Comparison of ENCODE assay signal across 16 cellular contexts in the genomic region with DNA sequence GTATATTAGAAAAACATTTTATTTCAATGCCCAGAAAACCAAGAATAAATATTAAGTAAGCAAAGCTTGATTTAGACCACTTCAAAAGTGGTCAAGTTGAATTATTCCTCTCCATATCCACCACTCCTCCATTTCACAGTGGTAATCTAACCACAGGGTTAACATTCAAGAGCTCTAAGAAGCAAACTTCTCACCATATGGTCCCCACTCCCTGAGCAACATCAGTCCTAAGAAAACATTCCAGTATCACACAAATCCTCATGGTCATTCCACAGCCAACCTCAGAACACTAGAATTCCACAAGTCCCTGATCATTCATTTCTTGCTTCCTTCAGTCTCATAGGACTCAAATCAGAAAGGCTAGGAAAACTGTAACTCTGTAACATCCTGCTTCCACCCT. TPM values are rescaled to one million over a fixed set of nuclear protein-coding genes. Genes with fewer than 3 reads are reported as not detected.
A peak's percentile ranks its signal among the peaks of the same experiment; 100 is the strongest.
DNase-seq lines count a peak whose midpoint lies in the region; ATAC-seq, FAIRE-seq and TF ChIP-seq lines count a peak whose summit lies in the region.
"Had no signal": no experiment of that assay in that cellular context is flagged by ENCODE, and none has a peak within 500 bp of the region (broad histone marks: within the 10 kb centered on the region; RNA-seq: fewer than 3 reads in every experiment).

No MANE protein-coding gene starts in this region.

- POLR2A ChIA-PET in AG04450 (lab: Yijun Ruan, JAX), result no interaction called here

- H4K20me1 ChIP-seq in GM23248 (ENCODE audit: insufficient read depth), result no peaks in the 10 kb centered on the region
- H4K20me1 ChIP-seq: BLaER1 treated with 17β-estradiol and CSF1 and Interleukin-3, amounts not matched to agents 10 nM and 100 nM had no signal

- CTCF ChIA-PET in AG04450 (lab: Charles Lee), result interaction anchor here (0.9 to 1.3 kb wide), 3 partner anchors 20 to 186 kb away, joined by 3 to 10 read pairs (median 3); no protein-coding TSS in a partner anchor

- no peaks in the 10 kb centered on the region for H3K9me2 ChIP-seq in GM23248 (ENCODE audit: insufficient read depth)

- H3K4me3 ChIP-seq in AG04450 (ENCODE audit: low read depth, low read length), result no peak overlapping the region
- no peak overlapping the region for H3K4me3 ChIP-seq in GM23248
- H3K4me3 ChIP-seq in brain microvascular endothelial cell (ENCODE audit: low read depth, low read length), result no peak overlapping the region
- H3K4me3 ChIP-seq: BLaER1 treated with 17β-estradiol and CSF1 and Interleukin-3, amounts not matched to agents 10 nM and 100 nM had no signal

- no peaks in the 10 kb centered on the region for H3K9me3 ChIP-seq in AG04450 (ENCODE audit: control insufficient read depth, insufficient read depth, low read length)
- no peaks in the 10 kb centered on the region for H3K9me3 ChIP-seq in GM23248 (ENCODE audit: low read depth)
- H3K9me3 ChIP-seq: BLaER1 treated with 17β-estradiol and CSF1 and Interleukin-3, amounts not matched to agents 10 nM and 100 nM had no signal

- no peak overlapping the region for H3K27ac ChIP-seq in AG04450 (ENCODE audit: low read depth, low read length)
- peak overlapping the region; percentile 44 for H3K27ac ChIP-seq in GM23248
- peak overlapping the region; percentile 64 for H3K27ac ChIP-seq in brain microvascular endothelial cell
- H3K27ac ChIP-seq: BLaER1 treated with 17β-estradiol and CSF1 and Interleukin-3, amounts not matched to agents 10 nM and 100 nM had no signal

- no peaks in the 10 kb centered on the region for H3K36me3 ChIP-seq in GM23248 (ENCODE audit: low read depth)
- H3K36me3 ChIP-seq in brain microvascular endothelial cell (replicated peaks), result no peaks in the 10 kb centered on the region
- H3K36me3 ChIP-seq: BLaER1 treated with 17β-estradiol and CSF1 and Interleukin-3, amounts not matched to agents 10 nM and 100 nM had no signal

- H2AFZ ChIP-seq in GM23248, result no peak overlapping the region

- H3K27me3 ChIP-seq in AG04450 (ENCODE audit: control insufficient read depth, insufficient read depth, low read length) (no peaks in the 10 kb centered on the region), GM23248 (replicated peaks; ENCODE audit: insufficient read depth) (no peaks in the 10 kb centered on the region), brain microvascular endothelial cell (replicated peaks) (no peaks in the 10 kb centered on the region)
- H3K27me3 ChIP-seq: BLaER1 treated with 17β-estradiol and CSF1 and Interleukin-3, amounts not matched to agents 10 nM and 100 nM had no signal

- ATAC-seq in HG03175 (IDR thresholded peaks at IDR 0.05; ENCODE audit: unreplicated experiment), result no peak

- FAIRE-seq in urothelium cell line (lab: Jason Lieb, UNC), result no peak

- peak; percentile 78 for DNase-seq in AG04450 (ENCODE audit: low read depth, low spot score)
- peak; percentile 79 for DNase-seq in GM23248
- DNase-seq in brain microvascular endothelial cell, result peak; percentile 82
- DNase-seq in left kidney (ENCODE audit: low read depth, low spot score), result peak; percentile 19
- DNase-seq in urothelium cell line (ENCODE audit: low spot score), result no peak
- DNase-seq in NCI-H774 (lab: John Stamatoyannopoulos, UW), result no peak
- no peak for DNase-seq in NCI-H1417 treated with DMSO at 0.1 percent for 48 hours (lab: John Stamatoyannopoulos, UW)
- DNase-seq: activated effector memory CD4-positive, alpha-beta T cell treated with Interleukin-2 at 50 U/mL for 16 hours; central memory CD4-positive, alpha-beta T cell; DMS79; Kasumi-1; NCI-H2029 treated with DMSO at 0.1 percent for 48 hours; stimulated activated CD4-positive, alpha-beta T cell treated with anti-CD3 and anti-CD28 coated beads, Interleukin-1b, Interleukin-23, amount 100 ng/mL, for 48 hours; T-helper 2 cell had no signal

- H3K79me2 ChIP-seq in GM23248 (ENCODE audit: insufficient read depth), result no peaks in the 10 kb centered on the region

- in situ Hi-C loops in GM23248 (cut with MboI), result no loop called here
- in situ Hi-C loops in brain microvascular endothelial cell (cut with HindIII; ENCODE audit: low pct_ligation_motif_present, low sequenced_read_pairs), result no loop called here

- no peak overlapping the region for H3K9ac ChIP-seq in GM23248
- H3K9ac ChIP-seq: BLaER1 treated with 17β-estradiol and CSF1 and Interleukin-3, amounts not matched to agents 10 nM and 100 nM had no signal

- H3K4me2 ChIP-seq in GM23248 (ENCODE audit: unreplicated experiment), result peak overlapping the region; percentile 36

- TF ChIP-seq CTCF in AG04450 (IDR thresholded peaks at IDR 0.05; ENCODE audit: low read depth, low read length) (no peak), brain microvascular endothelial cell (IDR thresholded peaks at IDR 0.05; ENCODE audit: low read depth, low read length, missing control alignments) (no peak)

- peaks cover 42% of the 10 kb centered on the region for H3F3A ChIP-seq in GM23248 (ENCODE audit: insufficient read depth)

- H3K4me1 ChIP-seq in GM23248 (ENCODE audit: insufficient read depth), result peaks cover 67% of the 10 kb centered on the region

RNA-seq across cellular contexts. Expression of a gene that starts 47.9 kb away (rescaled TPM):
- 0.04 and 0.26 TPM in 2 replicates for polyA plus RNA-seq in AG04450 (2011; rRNA removed)
- polyA minus RNA-seq in AG04450 (2011; rRNA and poly(A)+ RNA removed), result 0.37 and 0.83 TPM in 2 replicates
- not detected in 2 replicates for total RNA-seq in GM23248 (2014; rRNA removed; shearing (Covaris generic))
- polyA plus RNA-seq in GM23248 (2016; fragmentation: Nextera tagmentation; extraction: Ambion mirVana), result 0.15 TPM in 1 of 2 replicates, not detected in the other

Comparison
In these comparisons a context has a peak if more than half of its experiments do, and no peak if none do; other contexts are left out.
1. DNase-seq: peak in AG04450 (single experiment), GM23248 (single experiment), brain microvascular endothelial cell (single experiment) and left kidney (single experiment); none in urothelium cell line (single experiment), NCI-H774 (single experiment) and NCI-H1417 treated with DMSO at 0.1 percent for 48 hours (single experiment).